ENCODE assay signal across 29 cellular contexts in the genomic region with DNA sequence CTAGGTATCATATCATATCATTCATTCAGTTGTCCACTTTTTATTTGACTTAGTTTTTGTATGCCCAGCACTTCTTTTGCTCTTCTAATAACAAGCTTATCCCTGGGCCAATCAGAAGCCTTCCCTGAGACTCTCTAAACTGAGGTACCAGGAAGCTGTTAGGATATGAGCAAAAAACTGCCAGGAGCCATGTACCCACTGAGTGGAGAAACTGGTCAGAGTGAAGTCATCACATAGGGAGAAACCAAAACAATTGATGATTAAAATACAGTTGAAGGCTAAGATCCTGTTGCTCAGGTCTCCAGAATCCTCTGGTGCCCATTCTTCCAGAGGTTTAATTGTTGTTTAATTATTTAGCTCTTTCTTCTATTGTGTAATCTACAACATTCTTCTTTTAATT.
"Had no signal": no experiment of that assay in that cellular context is flagged by ENCODE, and none has a peak within 500 bp of the region (broad histone marks: within the 10 kb centered on the region; RNA-seq: fewer than 3 reads in every experiment).

No MANE protein-coding gene starts in this region.

- H3K36me3 ChIP-seq: gastroesophageal sphincter, heart right ventricle, left ventricle myocardium inferior, lower lobe of right lung, neutrophil, right atrium auricular region, suprapubic skin, transverse colon, vagina had no signal

- H3K4me1 ChIP-seq: gastroesophageal sphincter, heart right ventricle, left ventricle myocardium inferior, lower lobe of right lung, parathyroid adenoma, right atrium auricular region, suprapubic skin, transverse colon, vagina had no signal

- H3K4me2 ChIP-seq: smooth muscle cell had no signal

- H3K4me3 Mint-ChIP-seq: endodermal cell; memory B cell; natural killer cell; stimulated activated naive CD8-positive, alpha-beta T cell treated with anti-CD3 and anti-CD28 coated beads, Interleukin-15, amount 100 ng/mL, for 72 hours had no signal

- FAIRE-seq: colon, islet of Langerhans had no signal

- H3K36me3 Mint-ChIP-seq: memory B cell, natural killer cell had no signal

- H3K4me3 ChIP-seq: dorsolateral prefrontal cortex, gastroesophageal sphincter, heart right ventricle, left ventricle myocardium inferior, lower lobe of right lung, right atrium auricular region, smooth muscle cell, suprapubic skin, transverse colon, vagina had no signal

- H3K4me1 Mint-ChIP-seq: memory B cell; natural killer cell; stimulated activated naive CD8-positive, alpha-beta T cell treated with anti-CD3 and anti-CD28 coated beads, Interleukin-15, amount 100 ng/mL, for 72 hours had no signal

- H3K79me2 ChIP-seq: parathyroid adenoma had no signal

- H3K9me3 Mint-ChIP-seq: endodermal cell; memory B cell; natural killer cell; stimulated activated naive CD8-positive, alpha-beta T cell treated with anti-CD3 and anti-CD28 coated beads, Interleukin-15, amount 100 ng/mL, for 72 hours had no signal

- H3K9me3 ChIP-seq: gastroesophageal sphincter, heart right ventricle, left ventricle myocardium inferior, lower lobe of right lung, neutrophil, right atrium auricular region, suprapubic skin, transverse colon, vagina had no signal

- H3K27me3 ChIP-seq: dorsolateral prefrontal cortex, gastroesophageal sphincter, heart right ventricle, neutrophil, right atrium auricular region, suprapubic skin, transverse colon, vagina had no signal

- H3K27me3 Mint-ChIP-seq: progenitor cell of endocrine pancreas; stimulated activated naive CD8-positive, alpha-beta T cell treated with anti-CD3 and anti-CD28 coated beads, Interleukin-15, amount 100 ng/mL, for 72 hours had no signal

- DNase-seq: dorsolateral prefrontal cortex; effector CD4-positive, alpha-beta T cell; endodermal cell; erythroblast; foreskin fibroblast; heart right ventricle; hippocampal formation; left colon; left ventricle myocardium inferior; lower lobe of right lung; natural killer cell; stimulated activated CD4-positive, alpha-beta T cell treated with anti-CD3 and anti-CD28 coated beads, Interleukin-12 subunit alpha, Interleukin-12 subunit beta, amount 100 ng/mL, for 4 hours; stimulated activated CD4-positive, alpha-beta T cell treated with anti-CD3 and anti-CD28 coated beads, Interleukin-1b, Interleukin-23, amount 100 ng/mL, for 48 hours; stimulated activated CD4-positive, alpha-beta T cell treated with anti-CD3 and anti-CD28 coated beads, Interleukin-4, amount 100 ng/mL, for 1 hour; stimulated activated CD8-positive, alpha-beta memory T cell treated with anti-CD3 and anti-CD28 coated beads, Interleukin-4, amount 100 ng/mL, for 48 hours; stimulated activated naive CD4-positive, alpha-beta T cell; stimulated activated naive CD8-positive, alpha-beta T cell treated with anti-CD3 and anti-CD28 coated beads, Interleukin-15, amount 100 ng/mL, for 72 hours; transverse colon had no signal

- H3K27ac Mint-ChIP-seq: endodermal cell; memory B cell; natural killer cell; progenitor cell of endocrine pancreas; stimulated activated naive CD8-positive, alpha-beta T cell treated with anti-CD3 and anti-CD28 coated beads, Interleukin-15, amount 100 ng/mL, for 72 hours had no signal

- H3K9ac ChIP-seq: parathyroid adenoma had no signal

- H3K27ac ChIP-seq: dorsolateral prefrontal cortex, gastroesophageal sphincter, heart right ventricle, left ventricle myocardium inferior, lower lobe of right lung, neutrophil, parathyroid adenoma, right atrium auricular region, suprapubic skin, transverse colon, vagina had no signal

- H2AFZ ChIP-seq: parathyroid adenoma had no signal
